18 cellular contexts compared by ENCODE assay signal in the genomic region with DNA sequence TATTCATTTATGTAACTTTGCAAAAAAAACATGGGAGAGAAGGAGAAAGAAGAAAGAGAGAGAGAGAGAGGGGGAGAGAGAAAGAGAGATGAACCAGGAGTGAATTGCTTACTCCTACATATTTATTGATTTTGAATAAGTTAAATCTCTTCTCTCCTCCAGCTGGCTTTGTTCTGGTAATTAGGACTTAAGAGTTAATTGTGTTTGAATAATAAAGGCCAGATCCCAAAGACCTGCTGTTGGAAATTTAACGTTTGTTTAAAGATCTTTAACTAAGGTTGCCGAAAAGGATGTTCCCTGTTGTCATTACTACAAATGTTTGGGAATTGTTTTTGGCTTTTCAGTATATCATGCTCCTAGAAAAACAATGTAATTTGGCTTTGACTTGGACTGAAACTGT.
DNase-seq lines count a peak whose midpoint lies in the region; ATAC-seq lines count a peak whose summit lies in the region.
"Had no signal": no experiment of that assay in that cellular context is flagged by ENCODE, and none has a peak within 500 bp of the region (broad histone marks: within the 10 kb centered on the region; RNA-seq: fewer than 3 reads in every experiment).

No MANE protein-coding gene starts in this region.

- DNase-seq in COR-L47 (lab: John Stamatoyannopoulos, UW) = peak; percentile 19
- peak; percentile 13 for DNase-seq in NT2/D1 (ENCODE audit: low read depth, low spot score)
- no peak for DNase-seq in NCI-H2029 (lab: John Stamatoyannopoulos, UW)
- DNase-seq in activated naive CD8-positive, alpha-beta T cell treated with anti-CD3 and anti-CD28 coated beads for 36 hours = no peak
- DNase-seq: ACHN; Calu3; CD4-positive, CD25-positive, alpha-beta regulatory T cell; DMS 273 treated with DMSO at 0.1 percent for 48 hours; DMS79; GM23248 had no signal

- no peaks in the 10 kb centered on the region for H3K36me3 ChIP-seq in HUES48 (ENCODE audit: control insufficient read depth, insufficient read depth, low read length)
- no peaks in the 10 kb centered on the region for H3K36me3 ChIP-seq in NT2/D1 (ENCODE audit: insufficient read depth, insufficient read length, low read length)
- H3K36me3 ChIP-seq in iPS-18a (ENCODE audit: control insufficient read depth, low read depth, low read length) = no peaks in the 10 kb centered on the region
- H3K36me3 ChIP-seq: BLaER1 treated with 17β-estradiol and CSF1 and Interleukin-3, amounts not matched to agents 10 nM and 100 nM had no signal

- no peak for ATAC-seq in HG03135 (IDR thresholded peaks at IDR 0.05; ENCODE audit: unreplicated experiment)
- ATAC-seq: GM12878, HCT116, HepG2 had no signal

- no peak overlapping the region for H3K9ac ChIP-seq in HUES48 (ENCODE audit: low read depth, low read length)
- no peak overlapping the region for H3K9ac ChIP-seq in NT2/D1 (ENCODE audit: insufficient read length, low read depth)
- H3K9ac ChIP-seq in iPS-18a (ENCODE audit: low read length) = no peak overlapping the region
- H3K9ac ChIP-seq: BLaER1 treated with 17β-estradiol and CSF1 and Interleukin-3, amounts not matched to agents 10 nM and 100 nM; GM23248 had no signal

- H3K4me3 Mint-ChIP-seq in activated naive CD8-positive, alpha-beta T cell treated with anti-CD3 and anti-CD28 coated beads for 36 hours = no peak overlapping the region
- H3K4me3 Mint-ChIP-seq: CD4-positive, CD25-positive, alpha-beta regulatory T cell had no signal

- H3K4me1 Mint-ChIP-seq in activated naive CD8-positive, alpha-beta T cell treated with anti-CD3 and anti-CD28 coated beads for 36 hours = no peaks in the 10 kb centered on the region
- H3K4me1 Mint-ChIP-seq: CD4-positive, CD25-positive, alpha-beta regulatory T cell had no signal

- peaks cover 20% of the 10 kb centered on the region for H3K4me1 ChIP-seq in HUES48 (ENCODE audit: control insufficient read depth, insufficient read depth, low read length)
- no peaks in the 10 kb centered on the region for H3K4me1 ChIP-seq in NT2/D1 (ENCODE audit: insufficient read depth, insufficient read length)
- peaks cover 19% of the 10 kb centered on the region for H3K4me1 ChIP-seq in iPS-18a (ENCODE audit: control insufficient read depth, low read depth, low read length)
- H3K4me1 ChIP-seq: BLaER1 treated with 17β-estradiol and CSF1 and Interleukin-3, amounts not matched to agents 10 nM and 100 nM had no signal

- no peaks in the 10 kb centered on the region for H3K27me3 Mint-ChIP-seq in activated naive CD8-positive, alpha-beta T cell treated with anti-CD3 and anti-CD28 coated beads for 36 hours
- H3K27me3 Mint-ChIP-seq: CD4-positive, CD25-positive, alpha-beta regulatory T cell had no signal

- no peaks in the 10 kb centered on the region for H3K27me3 ChIP-seq in HUES48 (ENCODE audit: control insufficient read depth, insufficient read depth, low read length)
- H3K27me3 ChIP-seq in NT2/D1 (ENCODE audit: insufficient read depth, insufficient read length) = no peaks in the 10 kb centered on the region
- H3K27me3 ChIP-seq in iPS-18a (ENCODE audit: control insufficient read depth, insufficient read depth, low read length) = no peaks in the 10 kb centered on the region
- H3K27me3 ChIP-seq: BLaER1 treated with 17β-estradiol and CSF1 and Interleukin-3, amounts not matched to agents 10 nM and 100 nM had no signal

- no peaks in the 10 kb centered on the region for H3K36me3 Mint-ChIP-seq in activated naive CD8-positive, alpha-beta T cell treated with anti-CD3 and anti-CD28 coated beads for 36 hours
- H3K36me3 Mint-ChIP-seq: CD4-positive, CD25-positive, alpha-beta regulatory T cell had no signal

- H3K9me3 Mint-ChIP-seq in activated naive CD8-positive, alpha-beta T cell treated with anti-CD3 and anti-CD28 coated beads for 36 hours = peaks cover 10% of the 10 kb centered on the region

- H3K4me3 ChIP-seq in HUES48 (ENCODE audit: low read depth, low read length) (peak overlapping the region; percentile 40), NT2/D1 (ENCODE audit: insufficient read length, low read depth) (no peak overlapping the region), iPS-18a (ENCODE audit: low read length) (peak overlapping the region; percentile 38)
- H3K4me3 ChIP-seq: BLaER1 treated with 17β-estradiol and CSF1 and Interleukin-3, amounts not matched to agents 10 nM and 100 nM; GM12878; GM23248 had no signal

- H3K27ac Mint-ChIP-seq in activated naive CD8-positive, alpha-beta T cell treated with anti-CD3 and anti-CD28 coated beads for 36 hours = no peak overlapping the region
- H3K27ac Mint-ChIP-seq: CD4-positive, CD25-positive, alpha-beta regulatory T cell had no signal

- H3K27ac ChIP-seq in HUES48 (ENCODE audit: low read depth, low read length) = peak overlapping the region; percentile 81
- no peak overlapping the region for H3K27ac ChIP-seq in iPS-18a (ENCODE audit: low read length)
- H3K27ac ChIP-seq: BLaER1 treated with 17β-estradiol and CSF1 and Interleukin-3, amounts not matched to agents 10 nM and 100 nM; GM23248; HL-60 had no signal

- H3K9me3 ChIP-seq in HUES48 (ENCODE audit: control insufficient read depth, insufficient read depth, low read length) (no peaks in the 10 kb centered on the region), NT2/D1 (ENCODE audit: insufficient read depth, low read length) (no peaks in the 10 kb centered on the region), iPS-18a (ENCODE audit: control insufficient read depth, low read depth, low read length) (no peaks in the 10 kb centered on the region)

Comparison
In these comparisons a context has a peak if more than half of its experiments do, and no peak if none do; other contexts are left out.
1. DNase-seq: peak in COR-L47 (single experiment) and NT2/D1 (single experiment); none in NCI-H2029 (single experiment) and activated naive CD8-positive, alpha-beta T cell treated with anti-CD3 and anti-CD28 coated beads for 36 hours (single experiment).